ENCODE assay signal across 13 cellular contexts in genomic region chr3:195440379-195440778, GRCh38. TPM values are rescaled to one million over a fixed set of nuclear protein-coding genes. Genes with fewer than 3 reads are reported as not detected.
DNase-seq lines count a peak whose midpoint lies in the region; ATAC-seq, FAIRE-seq and TF ChIP-seq lines count a peak whose summit lies in the region.
"Had no signal": no experiment of that assay in that cellular context is flagged by ENCODE, and none has a peak within 500 bp of the region (broad histone marks: within the 10 kb centered on the region; RNA-seq: fewer than 3 reads in every experiment).

No MANE protein-coding gene starts in this region.

- peaks cover 8% of the 10 kb centered on the region for H3K36me3 Mint-ChIP-seq in activated CD8-positive, alpha-beta T cell treated with anti-CD3 and anti-CD28 coated beads, Interleukin-2, amount 10 ng/mL, durations not matched to agents 7 days and 5 days (ENCODE audit: low read depth)

- CTCF ChIA-PET in activated CD8-positive, alpha-beta T cell treated with anti-CD3 and anti-CD28 coated beads, Interleukin-2, amount 10 ng/mL, durations not matched to agents 7 days and 5 days (lab: Charles Lee): interaction anchor here (0.6 to 4.3 kb wide), 10 partner anchors 8 to 806 kb away, joined by 3 to 52 read pairs (median 3); partner anchors contain the start of gene XXYLT1
- CTCF ChIA-PET in HEK293T (lab: Yijun Ruan, JAX): interaction anchor here (1.4 kb wide), 1 partner anchor 170 kb away, joined by 7 read pairs; the partner anchor contains the start of gene XXYLT1

- FAIRE-seq in GM19239 (lab: Jason Lieb, UNC): peak; percentile 61
- FAIRE-seq: GM12891 had no signal

- H3K27ac Mint-ChIP-seq in activated CD8-positive, alpha-beta T cell treated with anti-CD3 and anti-CD28 coated beads, Interleukin-2, amount 10 ng/mL, durations not matched to agents 7 days and 5 days: no peak overlapping the region

- H3K4me1 ChIP-seq in BLaER1 treated with 17β-estradiol and CSF1 and Interleukin-3, amounts not matched to agents 10 nM and 100 nM: peaks cover 27 to 58% (median 43%) of the 10 kb centered on the region in 10 experiments
- peaks cover 9 to 19% of the 10 kb centered on the region in 2 donors for H3K4me1 ChIP-seq in muscle layer of duodenum (ENCODE audit: control insufficient read depth in 1 of 2, insufficient read depth in 2 of 2, low read length in 2 of 2)
- no peaks in the 10 kb centered on the region for H3K4me1 ChIP-seq in right cardiac atrium (ENCODE audit: control insufficient read depth, insufficient read depth, low read length)

- peak overlapping the region; percentile 81 to 100 (median 96); a peak in 13 of 20 replicates for H3K4me3 ChIP-seq in BLaER1 treated with 17β-estradiol and CSF1 and Interleukin-3, amounts not matched to agents 10 nM and 100 nM
- H3K4me3 ChIP-seq in muscle layer of duodenum (ENCODE audit: low read depth in 1 of 2, low read length in 2 of 2): no peak overlapping the region
- H3K4me3 ChIP-seq in right cardiac atrium (ENCODE audit: low read length): no peak overlapping the region

- DNase-seq in GM19239 (ENCODE audit: insufficient read length, low spot score): no peak
- DNase-seq in activated CD8-positive, alpha-beta T cell treated with anti-CD3 and anti-CD28 coated beads, Interleukin-2, amount 10 ng/mL, durations not matched to agents 7 days and 5 days: no peak
- DNase-seq in right cardiac atrium: no peak
- no peak for DNase-seq in HEK293T (ENCODE audit: extremely low spot score)
- DNase-seq in SKM-1 treated with dmso at 0.1 percent for 144 hours (lab: John Stamatoyannopoulos, UW; ENCODE audit: unreplicated experiment): no peak
- DNase-seq: activated gamma-delta T cell, dorsolateral prefrontal cortex, heart left ventricle, NCI-H1436 treated with DMSO at 0.1 percent for 48 hours had no signal

- intact Hi-C loops in right cardiac atrium (cut with DNase I): no loop called here

- H3K9me3 Mint-ChIP-seq in activated CD8-positive, alpha-beta T cell treated with anti-CD3 and anti-CD28 coated beads, Interleukin-2, amount 10 ng/mL, durations not matched to agents 7 days and 5 days (ENCODE audit: insufficient read depth): no peaks in the 10 kb centered on the region

- peaks cover 38% of the 10 kb centered on the region for H3K4me1 Mint-ChIP-seq in activated CD8-positive, alpha-beta T cell treated with anti-CD3 and anti-CD28 coated beads, Interleukin-2, amount 10 ng/mL, durations not matched to agents 7 days and 5 days (ENCODE audit: low read depth)

- H3K27me3 Mint-ChIP-seq in activated CD8-positive, alpha-beta T cell treated with anti-CD3 and anti-CD28 coated beads, Interleukin-2, amount 10 ng/mL, durations not matched to agents 7 days and 5 days (ENCODE audit: low read depth): no peaks in the 10 kb centered on the region

- peak overlapping the region; percentile 94 for H3K4me3 Mint-ChIP-seq in activated CD8-positive, alpha-beta T cell treated with anti-CD3 and anti-CD28 coated beads, Interleukin-2, amount 10 ng/mL, durations not matched to agents 7 days and 5 days

- peak overlapping the region in 7 of 11 experiments; percentile 93 to 98 (median 96); a peak in 7 of 22 replicates for H3K27ac ChIP-seq in BLaER1 treated with 17β-estradiol and CSF1 and Interleukin-3, amounts not matched to agents 10 nM and 100 nM
- peak overlapping the region; percentile 8 for H3K27ac ChIP-seq in muscle layer of duodenum (ENCODE audit: low read length)
- no peak overlapping the region for H3K27ac ChIP-seq in right cardiac atrium (ENCODE audit: low read length)

- POLR2A ChIA-PET in activated CD8-positive, alpha-beta T cell treated with anti-CD3 and anti-CD28 coated beads, Interleukin-2, amount 10 ng/mL, durations not matched to agents 7 days and 5 days (lab: Charles Lee): interaction anchor here (0.7 to 1.6 kb wide), 2 partner anchors 169 to 456 kb away, joined by 3 to 4 read pairs; partner anchors contain the start of gene XXYLT1
- POLR2A ChIA-PET in HEK293T (lab: Yijun Ruan, JAX): no interaction called here

- no peaks in the 10 kb centered on the region for H3K27me3 ChIP-seq in BLaER1 treated with 17β-estradiol and CSF1 and Interleukin-3, amounts not matched to agents 10 nM and 100 nM
- H3K27me3 ChIP-seq in muscle layer of duodenum (ENCODE audit: low read depth, low read length): no peaks in the 10 kb centered on the region
- no peaks in the 10 kb centered on the region for H3K27me3 ChIP-seq in right cardiac atrium (ENCODE audit: control insufficient read depth, insufficient read depth)
- H3K27me3 ChIP-seq: dorsolateral prefrontal cortex, heart left ventricle had no signal

- H3K9me3 ChIP-seq in BLaER1 treated with 17β-estradiol and CSF1 and Interleukin-3, amounts not matched to agents 10 nM and 100 nM (replicated peaks in 1 of 11): peaks cover 0 to 4% (median 3%) of the 10 kb centered on the region in 11 experiments; a peak in 4 of 22 replicates
- H3K9me3 ChIP-seq in muscle layer of duodenum (ENCODE audit: control insufficient read depth in 1 of 2, low read length in 2 of 2): no peaks in the 10 kb centered on the region
- H3K9me3 ChIP-seq in right cardiac atrium (ENCODE audit: control insufficient read depth, low read length): no peaks in the 10 kb centered on the region
- H3K9me3 ChIP-seq: heart left ventricle had no signal

- H3K9ac ChIP-seq in BLaER1 treated with 17β-estradiol and CSF1 and Interleukin-3, amounts not matched to agents 10 nM and 100 nM: peak overlapping the region in 9 of 11 experiments; percentile 35 to 99 (median 97); a peak in 14 of 22 replicates

- H4K20me1 ChIP-seq in BLaER1 treated with 17β-estradiol and CSF1 and Interleukin-3, amounts not matched to agents 10 nM and 100 nM: peaks cover 45 to 67% (median 64%) of the 10 kb centered on the region in 11 experiments

- H3K36me3 ChIP-seq in BLaER1 treated with 17β-estradiol and CSF1 and Interleukin-3, amounts not matched to agents 10 nM and 100 nM: peaks cover 0 to 29% (median 10%) of the 10 kb centered on the region in 11 experiments; a peak in 13 of 22 replicates
- H3K36me3 ChIP-seq in muscle layer of duodenum (ENCODE audit: control insufficient read depth in 1 of 2, insufficient read depth in 2 of 2, low read length in 2 of 2): no peaks in the 10 kb centered on the region
- H3K36me3 ChIP-seq: heart left ventricle had no signal

- no peak for ATAC-seq in activated CD8-positive, alpha-beta T cell treated with anti-CD3 and anti-CD28 coated beads, Interleukin-2, amount 10 ng/mL, durations not matched to agents 7 days and 5 days
- ATAC-seq in HG02798 (IDR thresholded peaks at IDR 0.05; ENCODE audit: poor library complexity, unreplicated experiment) (no peak), right cardiac atrium (no peak)
- ATAC-seq: heart left ventricle had no signal

- peak overlapping the region; percentile 81 to 92 (median 87) for H3K4me2 ChIP-seq in BLaER1 treated with 17β-estradiol and CSF1 and Interleukin-3, amounts not matched to agents 10 nM and 100 nM

- 72% methylated on average over 1 of the region's 1 CpG for WGBS in right cardiac atrium

TF ChIP-seq in HEK293T, 16 proteins besides CTCF, POLR2A, EP300 and RAD21:
- TF ChIP-seq PKNOX1 (IDR thresholded peaks at IDR 0.05): no peak
- no peak for TF ChIP-seq BHLHE40 (IDR thresholded peaks at IDR 0.05; ENCODE audit: borderline replicate concordance)
- TF ChIP-seq FOXA1 (IDR thresholded peaks at IDR 0.05): no peak
- no peak for TF ChIP-seq SUZ12 (IDR thresholded peaks at IDR 0.05)
- TF ChIP-seq SP1 (IDR thresholded peaks at IDR 0.05): no peak
- no peak for TF ChIP-seq ELF4 (IDR thresholded peaks at IDR 0.05)
- TF ChIP-seq ZNF384 (IDR thresholded peaks at IDR 0.05): no peak
- no peak for TF ChIP-seq NFRKB (IDR thresholded peaks at IDR 0.05)
- TF ChIP-seq TARDBP (IDR thresholded peaks at IDR 0.05): no peak
- no peak for TF ChIP-seq FOXK2 (IDR thresholded peaks at IDR 0.05)
- TF ChIP-seq ARNT (IDR thresholded peaks at IDR 0.05): no peak
- no peak for TF ChIP-seq FOXM1 (IDR thresholded peaks at IDR 0.05; ENCODE audit: borderline replicate concordance)
- TF ChIP-seq L3MBTL2 (conservative IDR thresholded peaks at IDR 0.05): no peak
- TF ChIP-seq HDGF (IDR thresholded peaks at IDR 0.05; ENCODE audit: borderline replicate concordance): no peak
- TF ChIP-seq LEF1 (IDR thresholded peaks at IDR 0.05; ENCODE audit: borderline replicate concordance): no peak

RNA-seq across cellular contexts. Expression of gene ACAP2, which starts 2.4 kb away (rescaled TPM):
- total RNA-seq in activated CD8-positive, alpha-beta T cell treated with anti-CD3 and anti-CD28 coated beads, Interleukin-2, amount 10 ng/mL, durations not matched to agents 7 days and 5 days: 10 to 100 TPM; 69.7 to 74.2 TPM
- total RNA-seq in right cardiac atrium: 10 to 100 TPM; 20.9 to 23.4 (median 21.4) TPM
- polyA plus RNA-seq in right cardiac atrium: 5.3 TPM

Comparison
In these comparisons a context has a peak if more than half of its experiments do, and no peak if none do; other contexts are left out.
1. H3K4me3 ChIP-seq: peak in BLaER1 treated with 17β-estradiol and CSF1 and Interleukin-3, amounts not matched to agents 10 nM and 100 nM (10 of 10); none in muscle layer of duodenum (0 of 2) and right cardiac atrium (single experiment).